ENCODE assay signal across 11 cellular contexts in genomic region chr12:20376984-20377383, GRCh38. TPM values are rescaled to one million over a fixed set of nuclear protein-coding genes. Genes with fewer than 3 reads are reported as not detected.
A peak's percentile ranks its signal among the peaks of the same experiment; 100 is the strongest.
DNase-seq lines count a peak whose midpoint lies in the region; ATAC-seq and TF ChIP-seq lines count a peak whose summit lies in the region.
"Had no signal": no experiment of that assay in that cellular context is flagged by ENCODE, and none has a peak within 500 bp of the region (broad histone marks: within the 10 kb centered on the region; RNA-seq: fewer than 3 reads in every experiment).

No MANE protein-coding gene starts in this region.

- CTCF ChIA-PET in A673 (lab: Charles Lee), result interaction anchor here (0.6 kb wide), 1 partner anchor 224 kb away, joined by 3 read pairs; no protein-coding TSS in a partner anchor

- H3K56ac ChIP-seq in H9 (ENCODE audit: insufficient read length, low read depth, low read length), result no peak overlapping the region

- H3K27me3 ChIP-seq in A673 (replicated peaks; ENCODE audit: insufficient read depth, low read depth, low read length, poor library complexity) (peaks cover 40% of the 10 kb centered on the region), H9 (ENCODE audit: insufficient read depth, low read length) (no peaks in the 10 kb centered on the region), adipocyte (replicated peaks; ENCODE audit: control insufficient read depth, insufficient read depth, low read length) (no peaks in the 10 kb centered on the region), hepatocyte (no peaks in the 10 kb centered on the region)

- no peak overlapping the region for H3K18ac ChIP-seq in H9 (ENCODE audit: insufficient read length, low read depth, low read length)

- no peak overlapping the region for H4K5ac ChIP-seq in H9 (ENCODE audit: insufficient read length, low read depth, low read length)

- no peak for ATAC-seq in HG03159 (IDR thresholded peaks at IDR 0.05; ENCODE audit: unreplicated experiment)
- ATAC-seq in GM18907 (IDR thresholded peaks at IDR 0.05; ENCODE audit: unreplicated experiment), result no peak
- ATAC-seq in HG02763 (IDR thresholded peaks at IDR 0.05; ENCODE audit: unreplicated experiment), result no peak

- no TSS peak for BruUV-seq in A673 (replicated peaks; lab: Mats Ljungman, UMichigan)

- POLR2A ChIA-PET in A673 (lab: Charles Lee; ENCODE audit: low non-redundant PET), result interaction anchor here (0.7 kb wide), 1 partner anchor 830 kb away, joined by 3 read pairs; no protein-coding TSS in a partner anchor

- no peaks in the 10 kb centered on the region for H3K9me3 Mint-ChIP-seq in H9

- H3K23ac ChIP-seq in H9 (ENCODE audit: insufficient read length, low read depth, low read length), result no peak overlapping the region

- no peak overlapping the region for H3K9ac ChIP-seq in H9 (ENCODE audit: extremely low read depth, insufficient read length, low read length)
- peak overlapping the region; percentile 15 for H3K9ac ChIP-seq in adipocyte (ENCODE audit: low read length)
- H3K9ac ChIP-seq: parathyroid adenoma had no signal

- H2BK120ac ChIP-seq in H9 (ENCODE audit: low read depth, low read length, poor library complexity, severe bottlenecking), result no peak overlapping the region

- H3K27me3 Mint-ChIP-seq in H9 (ENCODE audit: low read depth), result peaks cover 2% of the 10 kb centered on the region

- no peak overlapping the region for H2AK5ac ChIP-seq in H9 (ENCODE audit: insufficient read length, low read length)

- H3K4me2 ChIP-seq in H9 (ENCODE audit: insufficient read depth, insufficient read length, low read length) (no peak overlapping the region), hepatocyte (no peak overlapping the region)

- H4K20me1 ChIP-seq in H9 (ENCODE audit: control insufficient read depth, insufficient read depth, insufficient read length), result no peaks in the 10 kb centered on the region
- peaks cover 7% of the 10 kb centered on the region for H4K20me1 ChIP-seq in hepatocyte (ENCODE audit: insufficient read depth, poor library complexity, severe bottlenecking)

- TF ChIP-seq CTCF in A673 (conservative IDR thresholded peaks at IDR 0.05; ENCODE audit: low read depth, low read length) (peak; percentile 55; the same call in 1 of the 2 replicates), H9 (conservative IDR thresholded peaks at IDR 0.05) (peak; percentile 57), hepatocyte (IDR thresholded peaks at IDR 0.05; ENCODE audit: poor library complexity) (peak; percentile 50)

- no peaks in the 10 kb centered on the region for H3K9me3 ChIP-seq in A673 (ENCODE audit: low read depth, low read length, poor library complexity, severe bottlenecking)
- H3K9me3 ChIP-seq in H9 (ENCODE audit: control insufficient read depth, low read depth, low read length), result no peaks in the 10 kb centered on the region
- no peaks in the 10 kb centered on the region for H3K9me3 ChIP-seq in adipocyte (ENCODE audit: control insufficient read depth, low read length)
- no peaks in the 10 kb centered on the region for H3K9me3 ChIP-seq in hepatocyte (ENCODE audit: low read depth)
- H3K9me3 ChIP-seq: HAP-1 had no signal

- no peak overlapping the region for H3K27ac Mint-ChIP-seq in H9

- intact Hi-C loops in A673 (cut with micrococcal nuclease; ENCODE audit: unreplicated experiment), result loop anchor here (2.0 to 10.0 kb wide), 3 partner anchors 620 to 802 kb away; no protein-coding TSS in a partner anchor

- no peak overlapping the region for H2AFZ ChIP-seq in H9 (ENCODE audit: low read length)
- H2AFZ ChIP-seq in hepatocyte, result no peak overlapping the region
- H2AFZ ChIP-seq: parathyroid adenoma had no signal

- H3K4ac ChIP-seq in H9 (ENCODE audit: low read depth, low read length), result no peak overlapping the region

- H3K23me2 ChIP-seq in H9 (ENCODE audit: insufficient read length, low read depth, low read length, poor library complexity, severe bottlenecking), result no peaks in the 10 kb centered on the region

- no peaks in the 10 kb centered on the region; a peak in 1 of 7 replicates for H3K36me3 Mint-ChIP-seq in H9 (ENCODE audit: insufficient read depth in 1 of 3, low read depth in 3 of 3)

- no peak overlapping the region for H2BK5ac ChIP-seq in H9 (ENCODE audit: insufficient read length, low read length)

- H4K91ac ChIP-seq in H9 (ENCODE audit: insufficient read length, low read depth, low read length), result no peak overlapping the region

- H3K9me2 ChIP-seq in hepatocyte (replicated peaks; ENCODE audit: insufficient read depth), result no peaks in the 10 kb centered on the region

- no peak overlapping the region for H2BK15ac ChIP-seq in H9 (ENCODE audit: low read depth, low read length)

- H2BK12ac ChIP-seq in H9 (ENCODE audit: insufficient read length, low read depth, low read length), result no peak overlapping the region

- H3K4me3 ChIP-seq in A673 (ENCODE audit: low read depth, low read length, poor library complexity, severe bottlenecking), result no peak overlapping the region
- H3K4me3 ChIP-seq in adipocyte (ENCODE audit: low read length), result no peak overlapping the region
- H3K4me3 ChIP-seq in hepatocyte, result no peak overlapping the region
- H3K4me3 ChIP-seq: HAP-1 had no signal

- no peak overlapping the region for H3K27ac ChIP-seq in A673 (ENCODE audit: low read depth, low read length, poor library complexity, severe bottlenecking)
- H3K27ac ChIP-seq in H9 (ENCODE audit: insufficient read length, low read depth, low read length), result no peak overlapping the region
- no peak overlapping the region for H3K27ac ChIP-seq in hepatocyte
- H3K27ac ChIP-seq: parathyroid adenoma had no signal

- no peak overlapping the region for H3T11ph ChIP-seq in H9 (ENCODE audit: low read length)

- H3K4me1 Mint-ChIP-seq in H9, result peaks cover 0 to 16% of the 10 kb centered on the region in 2 experiments; a peak in 2 of 4 replicates

- H3K36me3 ChIP-seq in A673 (ENCODE audit: insufficient read depth, low read length, poor library complexity, severe bottlenecking), result no peaks in the 10 kb centered on the region
- H3K36me3 ChIP-seq in adipocyte (ENCODE audit: control insufficient read depth, insufficient read depth, low read length, severe bottlenecking), result no peaks in the 10 kb centered on the region
- no peaks in the 10 kb centered on the region for H3K36me3 ChIP-seq in hepatocyte (replicated peaks; ENCODE audit: insufficient read depth, low read depth)
- H3K36me3 ChIP-seq: HAP-1 had no signal

- H2BK20ac ChIP-seq in H9 (ENCODE audit: low read depth, low read length, poor library complexity, severe bottlenecking), result no peak overlapping the region

- H3K4me1 ChIP-seq in A673 (ENCODE audit: insufficient read depth, low read length, poor library complexity, severe bottlenecking) (no peaks in the 10 kb centered on the region), H9 (ENCODE audit: insufficient read depth, low read length) (no peaks in the 10 kb centered on the region), adipocyte (ENCODE audit: control insufficient read depth, insufficient read depth, low read length) (peaks cover 7% of the 10 kb centered on the region), hepatocyte (ENCODE audit: insufficient read depth) (peaks cover 6% of the 10 kb centered on the region)
- H3K4me1 ChIP-seq: HAP-1, parathyroid adenoma had no signal

- no peak overlapping the region for H4K8ac ChIP-seq in H9 (replicated peaks; ENCODE audit: insufficient read length, low read depth, low read length)

- no peaks in the 10 kb centered on the region for H3K79me1 ChIP-seq in H9 (ENCODE audit: insufficient read depth, low read depth, low read length, poor library complexity, severe bottlenecking)

- WGBS in H9 (ENCODE audit: extremely low coverage, insufficient read length, low lambda C conversion rate), result no CpG with 5 or more reads among the region's 1 CpG
- WGBS in hepatocyte (ENCODE audit: low lambda C conversion rate, missing lambda C conversion rate), result 100% methylated on average over 1 of the region's 1 CpG

- no peaks in the 10 kb centered on the region for H3K79me2 ChIP-seq in H9 (ENCODE audit: insufficient read depth, low read length)
- H3K79me2 ChIP-seq in hepatocyte, result peaks cover 97% of the 10 kb centered on the region
- H3K79me2 ChIP-seq: parathyroid adenoma had no signal

- no peak overlapping the region for H3K14ac ChIP-seq in H9 (ENCODE audit: insufficient read depth, low read length)

- no peak overlapping the region for H3K4me3 Mint-ChIP-seq in H9

- DNase-seq in A673 (ENCODE audit: low spot score), result peak; percentile 48
- DNase-seq in H9, result no peak
- DNase-seq in adipocyte (ENCODE audit: low read depth), result peak; percentile 55
- DNase-seq in hepatocyte (ENCODE audit: low spot score), result no peak
- no peak for DNase-seq in NCI-H2171 (lab: John Stamatoyannopoulos, UW)
- DNase-seq: NCI-H1930 had no signal

RNA-seq across cellular contexts. Expression of gene PDE3A, which starts 8.6 kb away (rescaled TPM):
- 0.61 and 0.80 TPM in 2 replicates for total RNA-seq in A673 (2021)
- 3.0 TPM in 2 replicates for total RNA-seq in H9 (2021)
- total RNA-seq in hepatocyte, result 52.0 and 61.6 TPM in 2 replicates
- polyA plus RNA-seq in hepatocyte, result 11.1 and 12.8 TPM in 2 replicates

Comparison
In these comparisons a context has a peak if more than half of its experiments do, and no peak if none do; other contexts are left out.
1. DNase-seq: peak in A673 (single experiment) and adipocyte (single experiment); none in H9 (single experiment), hepatocyte (single experiment) and NCI-H2171 (single experiment).
2. RNA of gene PDE3A, which starts 8.6 kb away (total RNA-seq): 52.0 to 61.6 TPM in hepatocyte; 3.0 TPM in H9 and 0.61 to 0.80 TPM in A673; every median in the first group is over 10 times any median in the second.
3. Peak in every context shown above with its lines, with median percentiles within 50 percentile points of each other: CTCF ChIP-seq.